Comparison of ENCODE assay signal across 8 cellular contexts in the genomic region with DNA sequence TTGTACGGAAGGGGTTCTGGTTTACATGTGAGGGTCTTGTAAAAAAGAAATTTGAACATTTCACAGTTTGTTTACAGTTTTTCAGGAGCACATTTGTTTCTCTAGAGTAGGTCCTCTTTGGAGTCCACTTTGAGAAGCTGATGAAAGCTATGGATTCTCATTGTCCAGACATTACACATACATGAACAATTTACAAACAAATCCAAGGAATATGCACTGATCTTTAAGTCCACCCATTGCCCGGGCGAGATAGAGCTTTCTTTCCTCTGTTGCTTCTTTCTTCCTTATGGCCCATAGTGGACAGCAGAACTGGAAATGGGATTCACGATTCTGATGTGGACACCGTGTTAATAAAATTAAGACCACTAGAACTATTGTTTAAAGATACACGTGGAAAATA. TPM values are rescaled to one million over a fixed set of nuclear protein-coding genes. Genes with fewer than 3 reads are reported as not detected.
A peak's percentile ranks its signal among the peaks of the same experiment; 100 is the strongest.
DNase-seq lines count a peak whose midpoint lies in the region; ATAC-seq, FAIRE-seq and TF ChIP-seq lines count a peak whose summit lies in the region.

No MANE protein-coding gene starts in this region.

- peaks cover 20% of the 10 kb centered on the region for H3K36me3 Mint-ChIP-seq in activated CD4-positive, alpha-beta T cell treated with anti-CD3 and anti-CD28 coated beads for 36 hours (ENCODE audit: low read depth)
- peaks cover 14 to 22% of the 10 kb centered on the region in 2 donors for H3K36me3 Mint-ChIP-seq in stimulated activated naive B cell treated with anti-CD40 and anti-IgM and Interleukin-4, amounts not matched to agents 10 μg/mL and 1 μg/mL and 100 μg/mL, for 72 hours

- H3K27ac ChIP-seq in WERI-Rb-1, result peak overlapping the region; percentile 89

- H3K4me3 ChIP-seq in WERI-Rb-1 (ENCODE audit: low read depth, low read length) (peak overlapping the region; percentile 94), foreskin fibroblast (ENCODE audit: low read depth in 1 of 2, low read length in 2 of 2) (peak overlapping the region; percentile 74 to 83)

- H3K4me1 Mint-ChIP-seq in activated CD4-positive, alpha-beta T cell treated with anti-CD3 and anti-CD28 coated beads for 36 hours, result peaks cover 45% of the 10 kb centered on the region
- peaks cover 36 to 52% of the 10 kb centered on the region in 2 donors for H3K4me1 Mint-ChIP-seq in stimulated activated naive B cell treated with anti-CD40 and anti-IgM and Interleukin-4, amounts not matched to agents 10 μg/mL and 1 μg/mL and 100 μg/mL, for 72 hours

- H3K9me3 ChIP-seq in WERI-Rb-1 (ENCODE audit: severe bottlenecking), result no peaks in the 10 kb centered on the region

- peak overlapping the region; percentile 91 for H3K4me3 Mint-ChIP-seq in activated CD4-positive, alpha-beta T cell treated with anti-CD3 and anti-CD28 coated beads for 36 hours
- peak overlapping the region; percentile 97 to 99 for H3K4me3 Mint-ChIP-seq in stimulated activated naive B cell treated with anti-CD40 and anti-IgM and Interleukin-4, amounts not matched to agents 10 μg/mL and 1 μg/mL and 100 μg/mL, for 72 hours

- intact Hi-C loops in activated CD4-positive, alpha-beta T cell treated with anti-CD3 and anti-CD28 coated beads for 36 hours (cut with DNase I, micrococcal nuclease), result loop anchor here (5.0 to 10.0 kb wide), 2 partner anchors 283 to 585 kb away; partner anchors contain the start of gene TANC2 (in 1 of the 2)

- ATAC-seq in activated CD4-positive, alpha-beta T cell treated with anti-CD3 and anti-CD28 coated beads for 36 hours, result no peak
- no peak for ATAC-seq in stimulated activated naive B cell treated with anti-CD40 and anti-IgM and Interleukin-4, amounts not matched to agents 10 μg/mL and 1 μg/mL and 100 μg/mL, for 72 hours (replicated peaks)

- H3K27me3 Mint-ChIP-seq in activated CD4-positive, alpha-beta T cell treated with anti-CD3 and anti-CD28 coated beads for 36 hours, result no peaks in the 10 kb centered on the region
- no peaks in the 10 kb centered on the region for H3K27me3 Mint-ChIP-seq in stimulated activated naive B cell treated with anti-CD40 and anti-IgM and Interleukin-4, amounts not matched to agents 10 μg/mL and 1 μg/mL and 100 μg/mL, for 72 hours

- no peaks in the 10 kb centered on the region for H3K27me3 ChIP-seq in WERI-Rb-1 (ENCODE audit: insufficient read depth, low read depth, severe bottlenecking)

- no peak for FAIRE-seq in RCC 7860 (lab: Jason Lieb, UNC)

- DNase-seq in activated CD4-positive, alpha-beta T cell treated with anti-CD3 and anti-CD28 coated beads for 36 hours, result no peak
- no peak for DNase-seq in activated CD4-positive, alpha-beta T cell treated with anti-CD3 and anti-CD28 coated beads, Interleukin-2, amount 50 U/mL, for 48 hours
- DNase-seq in WERI-Rb-1 (no peak), foreskin fibroblast (peak in 1 of 2 donors; percentile 19), NCI-H2029 (lab: John Stamatoyannopoulos, UW) (no peak), RCC 7860 (ENCODE audit: low spot score) (no peak)
- DNase-seq in stimulated activated naive B cell treated with anti-CD40 and anti-IgM and Interleukin-4, amounts not matched to agents 10 μg/mL and 1 μg/mL and 100 μg/mL, for 72 hours, result no peak
- no peak for DNase-seq in activated CD4-positive, CD25-positive, alpha-beta regulatory T cell treated with anti-CD3 and anti-CD28 coated beads, Interleukin-2, amount 50 U/mL, for 72 hours

- peak overlapping the region; percentile 67 for H3K27ac Mint-ChIP-seq in activated CD4-positive, alpha-beta T cell treated with anti-CD3 and anti-CD28 coated beads for 36 hours
- H3K27ac Mint-ChIP-seq in stimulated activated naive B cell treated with anti-CD40 and anti-IgM and Interleukin-4, amounts not matched to agents 10 μg/mL and 1 μg/mL and 100 μg/mL, for 72 hours, result no peak overlapping the region

- POLR2A ChIA-PET in activated CD4-positive, alpha-beta T cell treated with anti-CD3 and anti-CD28 coated beads for 36 hours (lab: Charles Lee), result no interaction called here

- H3K9me3 Mint-ChIP-seq in activated CD4-positive, alpha-beta T cell treated with anti-CD3 and anti-CD28 coated beads for 36 hours (ENCODE audit: low read depth), result no peaks in the 10 kb centered on the region
- no peaks in the 10 kb centered on the region for H3K9me3 Mint-ChIP-seq in stimulated activated naive B cell treated with anti-CD40 and anti-IgM and Interleukin-4, amounts not matched to agents 10 μg/mL and 1 μg/mL and 100 μg/mL, for 72 hours

- peaks cover 57% of the 10 kb centered on the region for H3K36me3 ChIP-seq in WERI-Rb-1

- CTCF ChIA-PET in activated CD4-positive, alpha-beta T cell treated with anti-CD3 and anti-CD28 coated beads for 36 hours (lab: Charles Lee), result interaction anchor here (0.8 to 2.1 kb wide), 2 partner anchors 50 to 127 kb away, joined by 3 to 14 read pairs; no protein-coding TSS in a partner anchor

- no peak for TF ChIP-seq CTCF in WERI-Rb-1 (IDR thresholded peaks at IDR 0.05; ENCODE audit: low read depth, low read length)
- TF ChIP-seq CTCF in foreskin fibroblast (IDR thresholded peaks at IDR 0.05; ENCODE audit: low read depth, low read length), result no peak

RNA-seq across cellular contexts. Expression of gene DCAF7, which starts 1.9 kb away (rescaled TPM):
- 100 to 1,000 TPM; 106 to 117 TPM for total RNA-seq in activated CD4-positive, alpha-beta T cell treated with anti-CD3 and anti-CD28 coated beads for 36 hours

RNA-seq across cellular contexts. Expression of gene KCNH6, which starts 29.1 kb away (rescaled TPM):
- not detected for total RNA-seq in activated CD4-positive, alpha-beta T cell treated with anti-CD3 and anti-CD28 coated beads for 36 hours

RNA-seq across cellular contexts. Expression of gene TACO1, which starts 48.5 kb away (rescaled TPM):
- 10 to 100 TPM; 25.7 to 29.2 TPM for total RNA-seq in activated CD4-positive, alpha-beta T cell treated with anti-CD3 and anti-CD28 coated beads for 36 hours
